In genomic region chr19:33438987-33439781, GRCh38 we compare ENCODE assay signal across 13 cellular contexts.
"Had no signal": no experiment of that assay in that cellular context is flagged by ENCODE, and none has a peak within 500 bp of the region (broad histone marks: within the 10 kb centered on the region; RNA-seq: fewer than 3 reads in every experiment).

No MANE protein-coding gene starts in this region.

- H3K4me1 ChIP-seq: ascending aorta had no signal

- FAIRE-seq: frontal cortex, keratinocyte, urothelium cell line had no signal

- ATAC-seq: T-helper 17 cell had no signal

- H3K9me3 ChIP-seq: ascending aorta had no signal

- DNase-seq: activated CD4-positive, alpha-beta T cell treated with anti-CD3 and anti-CD28 coated beads, Interleukin-2, amount 50 U/mL, for 1 hour; activated gamma-delta T cell; activated T-cell treated with anti-CD3 and anti-CD28 coated beads for 4 hours; cortex of kidney; effector CD8-positive, alpha-beta T cell; mammary epithelial cell had no signal

- H3K4me3 ChIP-seq: ascending aorta, skin epidermis had no signal

- H3K27me3 ChIP-seq: ascending aorta had no signal

- H3K27ac Mint-ChIP-seq: nephron, T-helper 17 cell had no signal

- H3K4me3 Mint-ChIP-seq: nephron, T-helper 17 cell had no signal

- H3K9me3 Mint-ChIP-seq: nephron had no signal

- H3K27ac ChIP-seq: ascending aorta, skin epidermis had no signal

- H3K27me3 Mint-ChIP-seq: T-helper 17 cell had no signal
